25 cellular contexts compared by ENCODE assay signal in genomic region chr12:132318135-132318534, GRCh38. TPM values are rescaled to one million over a fixed set of nuclear protein-coding genes. Genes with fewer than 3 reads are reported as not detected.
"Had no signal": no experiment of that assay in that cellular context is flagged by ENCODE, and none has a peak within 500 bp of the region (broad histone marks: within the 10 kb centered on the region; RNA-seq: fewer than 3 reads in every experiment).

No MANE protein-coding gene starts in this region.

- H3K9me3 ChIP-seq: colonic mucosa, gastrocnemius medialis, left lung, prostate gland, sigmoid colon, testis, upper lobe of left lung had no signal

- H3K9ac ChIP-seq: neural progenitor cell had no signal

- H3K27me3 ChIP-seq: colonic mucosa, testis, upper lobe of left lung had no signal

- ATAC-seq: esophagus mucosa; gastrocnemius medialis; left lung; right cardiac atrium; stimulated activated memory B cell treated with anti-CD40 and anti-IgM and Interleukin-4, amounts not matched to agents 10 μg/mL and 1 μg/mL and 100 μg/mL, for 72 hours; stimulated activated naive CD8-positive, alpha-beta T cell treated with anti-CD3 and anti-CD28 coated beads, Interleukin-15, Interleukin-2, amounts not matched to agents 100 U/mL and 50 U/mL, for 24 hours had no signal

- H3K4me3 ChIP-seq: colonic mucosa, gastrocnemius medialis, left lung, lung, neural progenitor cell, prostate gland, sigmoid colon, testis, tibial artery, upper lobe of left lung had no signal

- FAIRE-seq: keratinocyte, urothelium cell line had no signal

- H3K4me1 ChIP-seq: colonic mucosa, gastrocnemius medialis, neural progenitor cell, prostate gland, testis had no signal

- H2AFZ ChIP-seq: neural progenitor cell had no signal

- H3K27ac ChIP-seq: colonic mucosa, epithelial cell of prostate, gastrocnemius medialis, left lung, neural progenitor cell, prostate gland, sigmoid colon, testis, tibial artery, upper lobe of left lung had no signal

- H3K36me3 ChIP-seq: colonic mucosa, gastrocnemius medialis, left lung, neural progenitor cell, prostate gland, sigmoid colon, tibial artery, upper lobe of left lung had no signal

- H3K4me2 ChIP-seq: neural progenitor cell had no signal

- DNase-seq: colonic mucosa; effector CD8-positive, alpha-beta T cell; endodermal cell; foreskin fibroblast; gastrocnemius medialis; nucleus accumbens; sigmoid colon; stimulated activated CD4-positive, alpha-beta T cell treated with anti-CD3 and anti-CD28 coated beads, Interleukin-4, amount 100 ng/mL, for 4 hours; stimulated activated naive CD8-positive, alpha-beta T cell treated with anti-CD3 and anti-CD28 coated beads, Interleukin-15, Interleukin-2, amounts not matched to agents 100 U/mL and 50 U/mL, for 24 hours; substantia nigra; testis; tibial artery had no signal

RNA-seq across cellular contexts. Expression of gene GALNT9, which starts 11.3 kb away (rescaled TPM):
- total RNA-seq: chondrocyte, esophagus mucosa, gastrocnemius medialis, osteocyte had no signal
- polyA plus RNA-seq: keratinocyte had no signal
